Comparison of ENCODE assay signal across 8 cellular contexts in genomic region chr13:49995535-49996165, GRCh38. TPM values are rescaled to one million over a fixed set of nuclear protein-coding genes. Genes with fewer than 3 reads are reported as not detected.
DNase-seq lines count a peak whose midpoint lies in the region; TF ChIP-seq lines count a peak whose summit lies in the region.

No MANE protein-coding gene starts in this region.

- H3K9ac ChIP-seq in HUES48 (ENCODE audit: low read depth, low read length): no peak overlapping the region

- intact Hi-C loops in adrenal gland (cut with DNase I) (loop anchor here in 1 of 2 donors (10.0 kb wide), 1 partner anchor 89 kb away; no protein-coding TSS in a partner anchor), thyroid gland (cut with DNase I) (loop anchor here (10.0 kb wide), 2 partner anchors 89 to 129 kb away; no protein-coding TSS in a partner anchor)

- peaks cover 37% of the 10 kb centered on the region for H3K4me1 ChIP-seq in HUES48 (ENCODE audit: control insufficient read depth, insufficient read depth, low read length)
- peaks cover 12 to 35% of the 10 kb centered on the region in 2 donors for H3K4me1 ChIP-seq in adrenal gland (replicated peaks in 1 of 2)
- H3K4me1 ChIP-seq in thyroid gland: peaks cover 21 to 25% of the 10 kb centered on the region in 2 donors

- TF ChIP-seq POLR2A in adrenal gland (IDR thresholded peaks at IDR 0.05): no peak
- TF ChIP-seq POLR2A in thyroid gland (IDR thresholded peaks at IDR 0.05): no peak

- H3K27ac ChIP-seq in HUES48 (ENCODE audit: low read depth, low read length) (peak overlapping the region; percentile 90), adrenal gland (peak overlapping the region; percentile 93 to 100 (median 95)), thyroid gland (peak overlapping the region; percentile 95 to 98 (median 96))

- TF ChIP-seq CTCF in AG09309 (IDR thresholded peaks at IDR 0.05; ENCODE audit: control insufficient read depth, insufficient read depth, low read depth, low read length, missing control alignments): no peak
- TF ChIP-seq CTCF in adrenal gland (IDR thresholded peaks at IDR 0.05): no peak
- no peak for TF ChIP-seq CTCF in kidney epithelial cell (IDR thresholded peaks at IDR 0.05; ENCODE audit: insufficient read depth, low read length, poor library complexity, severe bottlenecking)
- TF ChIP-seq CTCF in thyroid gland (IDR thresholded peaks at IDR 0.05): no peak

- no peak for DNase-seq in AG09309 (ENCODE audit: low read depth)
- peak in 1 of 7 donors; percentile 10 for DNase-seq in adrenal gland
- no peak for DNase-seq in kidney epithelial cell (ENCODE audit: low read depth)
- no peak for DNase-seq in thyroid gland
- no peak for DNase-seq in COLO829 (ENCODE audit: low spot score)
- DNase-seq in NCI-H510A treated with DMSO at 0.1 percent for 48 hours (lab: John Stamatoyannopoulos, UW): no peak
- no peak for DNase-seq in GM19240 (ENCODE audit: insufficient read length, low spot score)

- H3K4me3 ChIP-seq in AG09309 (ENCODE audit: control insufficient read depth, low read depth, low read length) (peak overlapping the region; percentile 73), HUES48 (ENCODE audit: low read depth, low read length) (peak overlapping the region; percentile 78), adrenal gland (peak overlapping the region in 2 of 4 donors; percentile 69 to 89), kidney epithelial cell (ENCODE audit: low read depth, low read length) (peak overlapping the region; percentile 70), thyroid gland (replicated peaks in 1 of 3) (peak overlapping the region in 2 of 3 donors; percentile 90 to 93)

- H3K36me3 ChIP-seq in HUES48 (ENCODE audit: control insufficient read depth, insufficient read depth, low read length) (peaks cover 20% of the 10 kb centered on the region), adrenal gland (replicated peaks in 1 of 2) (peaks cover 0 to 16% of the 10 kb centered on the region in 2 donors), kidney epithelial cell (ENCODE audit: control insufficient read depth, insufficient read depth, low read length) (no peaks in the 10 kb centered on the region), thyroid gland (no peaks in the 10 kb centered on the region)

- H3K9me3 ChIP-seq in HUES48 (ENCODE audit: control insufficient read depth, insufficient read depth, low read length): no peaks in the 10 kb centered on the region
- no peaks in the 10 kb centered on the region for H3K9me3 ChIP-seq in adrenal gland (replicated peaks in 1 of 3)
- H3K9me3 ChIP-seq in thyroid gland: no peaks in the 10 kb centered on the region

- H3K27me3 ChIP-seq in HUES48 (ENCODE audit: control insufficient read depth, insufficient read depth, low read length) (peaks cover 7% of the 10 kb centered on the region), adrenal gland (no peaks in the 10 kb centered on the region), kidney epithelial cell (ENCODE audit: control insufficient read depth, insufficient read depth, low read length) (no peaks in the 10 kb centered on the region), thyroid gland (no peaks in the 10 kb centered on the region)

- WGBS in adrenal gland, 4 donors: 31 to 45% (median 35%) methylated on average over 15 of the region's 15 CpGs
- WGBS in thyroid gland, 2 donors: 36 to 40% methylated on average over 15 of the region's 15 CpGs

RNA-seq across cellular contexts. Expression of gene TRIM13, which starts 1.2 kb away (rescaled TPM):
- total RNA-seq in adrenal gland: 10 to 100 TPM; 13.7 to 28.7 (median 19.8) TPM
- polyA plus RNA-seq in adrenal gland: 10 to 100 TPM; 16.0 to 28.7 (median 23.5) TPM
- total RNA-seq in kidney epithelial cell: 17.2 and 17.5 TPM in 2 replicates
- total RNA-seq in thyroid gland: 10 to 100 TPM; 24.5 to 38.7 (median 29.0) TPM

RNA-seq across cellular contexts. Expression of gene KCNRG, which starts 19.6 kb away (rescaled TPM):
- 1 to 10 TPM in 1 of 8 donors, under 1 TPM in 6, not detected in 1; 0.14 to 2.2 (median 0.65) TPM for total RNA-seq in adrenal gland
- under 1 TPM; 0.27 to 0.59 (median 0.40) TPM for polyA plus RNA-seq in adrenal gland
- total RNA-seq in kidney epithelial cell: 0.62 TPM in 1 of 2 replicates, not detected in the other
- total RNA-seq in thyroid gland: 1 to 10 TPM; 1.0 to 5.8 (median 2.6) TPM

RNA-seq across cellular contexts. Expression of gene SPRYD7, which starts 59.5 kb away (rescaled TPM):
- total RNA-seq in adrenal gland (10 to 100 TPM in 3 of 8 donors, 1 to 10 TPM in 5; 5.9 to 13.9 (median 7.7) TPM), kidney epithelial cell (4.4 and 6.0 TPM in 2 replicates), thyroid gland (1 to 10 TPM; 5.1 to 8.2 (median 5.9) TPM)
- polyA plus RNA-seq in adrenal gland: 10 to 100 TPM in 1 of 3 donors, 1 to 10 TPM in 2; 8.0 to 18.5 (median 8.2) TPM
